ENCODE assay signal across 25 cellular contexts in genomic region chr4:12286351-12286750, GRCh38.
"Had no signal": no experiment of that assay in that cellular context is flagged by ENCODE, and none has a peak within 500 bp of the region (broad histone marks: within the 10 kb centered on the region; RNA-seq: fewer than 3 reads in every experiment).

No MANE protein-coding gene starts in this region.

- FAIRE-seq: bronchial epithelial cell had no signal

- H3K27ac ChIP-seq: VCaP had no signal

- DNase-seq: activated B cell treated with CpG ODN at 0.5 μM for 24 hours; activated CD4-positive, alpha-beta memory T cell treated with anti-CD3 and anti-CD28 coated beads, Interleukin-2, amount 10 ng/mL, durations not matched to agents 7 days and 5 days; activated CD4-positive, alpha-beta T cell treated with anti-CD3 and anti-CD28 coated beads for 4 hours; activated CD4-positive, CD25-positive, alpha-beta regulatory T cell treated with anti-CD3 and anti-CD28 coated beads, Interleukin-2, amount 50 U/mL, for 72 hours; activated CD8-positive, alpha-beta memory T cell treated with anti-CD3 and anti-CD28 coated beads for 24 hours; activated CD8-positive, alpha-beta memory T cell treated with anti-CD3 and anti-CD28 coated beads, Interleukin-2, amount 10 ng/mL, durations not matched to agents 7 days and 5 days; activated CD8-positive, alpha-beta memory T cell treated with anti-CD3 and anti-CD28 coated beads, Interleukin-2, amount 50 U/mL, for 48 hours; activated effector memory CD4-positive, alpha-beta T cell treated with Interleukin-2 at 50 U/mL for 16 hours; activated naive CD4-positive, alpha-beta T cell treated with anti-CD3 and anti-CD28 coated beads, Interleukin-2, amount 10 ng/mL, durations not matched to agents 7 days and 5 days; activated naive CD8-positive, alpha-beta T cell treated with anti-CD3 and anti-CD28 coated beads, Interleukin-2, amount 50 U/mL, for 24 hours; activated T-cell treated with anti-CD3 and anti-CD28 coated beads, Interleukin-2, amount 50 U/mL, for 48 hours; anterior cingulate cortex; caudate nucleus; cerebellar nuclear complex; MM.1S; NCI-H1092; NCI-H1436 treated with DMSO at 0.1 percent for 48 hours; NCI-H1694 treated with DMSO at 0.1 percent for 48 hours; NCI-H2029; NCI-H345; NCI-H524 treated with DMSO at 0.1 percent for 48 hours; OCI-M1; Right ventricle myocardium superior had no signal

- ATAC-seq: activated CD8-positive, alpha-beta memory T cell treated with anti-CD3 and anti-CD28 coated beads, Interleukin-2, amount 10 ng/mL, durations not matched to agents 7 days and 5 days; activated naive CD8-positive, alpha-beta T cell treated with anti-CD3 and anti-CD28 coated beads, Interleukin-2, amount 50 U/mL, for 24 hours had no signal
